8 cellular contexts compared by ENCODE assay signal in genomic region chr12:109115758-109116610, GRCh38. TPM values are rescaled to one million over a fixed set of nuclear protein-coding genes. Genes with fewer than 3 reads are reported as not detected.
DNase-seq lines count a peak whose midpoint lies in the region; ATAC-seq, FAIRE-seq and TF ChIP-seq lines count a peak whose summit lies in the region.
"Had no signal": no experiment of that assay in that cellular context is flagged by ENCODE, and none has a peak within 500 bp of the region (broad histone marks: within the 10 kb centered on the region; RNA-seq: fewer than 3 reads in every experiment).

TSS of gene ACACB (plus strand) at chr12:109116587. CDS start at chr12:109139406, 22,819 bp downstream.

- TF ChIP-seq RAD21 in HepG2 (CRISPR knock-in tag; IDR thresholded peaks at IDR 0.05) = no peak; the same call in 1 of the 2 replicates

- H4K20me1 ChIP-seq in HepG2 (ENCODE audit: insufficient read depth, low read length) = no peaks in the 10 kb centered on the region

- no peak for TF ChIP-seq CTCF in ascending aorta (IDR thresholded peaks at IDR 0.05)
- peak; percentile 14; the same call in 1 of the 2 replicates for TF ChIP-seq CTCF in HepG2 (CRISPR knock-in tag; IDR thresholded peaks at IDR 0.05)

- no peak within 1 kb of the TSS for H3K4me3 Mint-ChIP-seq in immature natural killer cell
- H3K4me3 Mint-ChIP-seq: stimulated activated memory B cell treated with anti-CD40 and anti-IgM and Interleukin-4, amounts not matched to agents 10 μg/mL and 1 μg/mL and 100 μg/mL, for 72 hours had no signal

- no peak within 1 kb of the TSS for H3K4me3 ChIP-seq in ascending aorta
- H3K4me3 ChIP-seq in HepG2 (replicated peaks in 1 of 3; ENCODE audit: insufficient read depth in 1 of 3, low read depth in 2 of 3, low read length in 3 of 3) = peak within 1 kb of the TSS; percentile 52 to 86 (median 65)
- H3K4me3 ChIP-seq in subcutaneous abdominal adipose tissue (ENCODE audit: low read depth in 1 of 5, low read length in 5 of 5) = peak within 1 kb of the TSS in 4 of 5 donors; percentile 23 to 56 (median 34)

- intact Hi-C loops in ascending aorta (cut with DNase I) = no loop called here
- intact Hi-C loops in HepG2 (cut with micrococcal nuclease; ENCODE audit: unreplicated experiment) = loop anchor here (5.0 kb wide), 2 partner anchors 36 to 131 kb away; no protein-coding TSS in a partner anchor

- BruUV-seq in HepG2 (replicated peaks; lab: Mats Ljungman, UMichigan) = TSS peak; percentile 68

- peak within 1 kb of the TSS; percentile 64 for H2AFZ ChIP-seq in HepG2 (ENCODE audit: low read length)

- POLR2A ChIA-PET in HepG2 (lab: Yijun Ruan, JAX) = interaction anchor here (0.9 to 3.2 kb wide), 17 partner anchors 14 to 554 kb away, joined by 3 to 22 read pairs (median 4); partner anchors contain the start of genes ISCU and SSH1

- H3K9me3 Mint-ChIP-seq in immature natural killer cell = no peaks in the 10 kb centered on the region
- H3K9me3 Mint-ChIP-seq: stimulated activated memory B cell treated with anti-CD40 and anti-IgM and Interleukin-4, amounts not matched to agents 10 μg/mL and 1 μg/mL and 100 μg/mL, for 72 hours had no signal

- H3K36me3 ChIP-seq in ascending aorta = no peaks in the 10 kb centered on the region
- H3K36me3 ChIP-seq in HepG2 (replicated peaks in 1 of 2; ENCODE audit: control insufficient read depth in 1 of 2, insufficient read depth in 2 of 2, low read length in 2 of 2) = no peaks in the 10 kb centered on the region; a peak in 1 of 5 replicates
- peaks cover 0 to 2% (median 0%) of the 10 kb centered on the region in 5 donors for H3K36me3 ChIP-seq in subcutaneous abdominal adipose tissue (ENCODE audit: control insufficient read depth in 5 of 5, insufficient read depth in 5 of 5, low read length in 5 of 5)

- H3K9ac ChIP-seq in HepG2 (ENCODE audit: insufficient read depth, low read depth, low read length) (peak within 1 kb of the TSS; percentile 80), subcutaneous abdominal adipose tissue (ENCODE audit: low read length in 5 of 5) (peak within 1 kb of the TSS in 4 of 5 donors; percentile 22 to 89 (median 57))

- FAIRE-seq in HepG2 (lab: Jason Lieb, UNC) = peak; percentile 97

- peak; percentile 84 for ATAC-seq in HepG2
- no peak for ATAC-seq in GM18519 (IDR thresholded peaks at IDR 0.05; ENCODE audit: low FRiP score, unreplicated experiment)
- ATAC-seq: stimulated activated memory B cell treated with anti-CD40 and anti-IgM and Interleukin-4, amounts not matched to agents 10 μg/mL and 1 μg/mL and 100 μg/mL, for 72 hours had no signal

- peaks cover 13% of the 10 kb centered on the region for H3K79me2 ChIP-seq in HepG2 (ENCODE audit: insufficient read depth, low read length)

- no peaks in the 10 kb centered on the region for H3K36me3 Mint-ChIP-seq in immature natural killer cell
- H3K36me3 Mint-ChIP-seq: stimulated activated memory B cell treated with anti-CD40 and anti-IgM and Interleukin-4, amounts not matched to agents 10 μg/mL and 1 μg/mL and 100 μg/mL, for 72 hours had no signal

- DNase-seq in NCI-H1105 treated with DMSO at 0.1 percent for 48 hours (lab: John Stamatoyannopoulos, UW) (peak; percentile 21), ascending aorta (ENCODE audit: low spot score in 2 of 2) (peak; percentile 27 to 77), HepG2 (ENCODE audit: low spot score) (peak; percentile 94), immature natural killer cell (no peak), ACHN (no peak)

- 1% methylated on average over 13 of the region's 14 CpGs for WGBS in HepG2 (ENCODE audit: low lambda C conversion rate)

- H3K9me3 ChIP-seq in ascending aorta = no peaks in the 10 kb centered on the region
- H3K9me3 ChIP-seq in HepG2 (ENCODE audit: low read length) = no peaks in the 10 kb centered on the region
- H3K9me3 ChIP-seq in subcutaneous abdominal adipose tissue (ENCODE audit: control insufficient read depth in 5 of 5, low read length in 5 of 5) = no peaks in the 10 kb centered on the region

- TF ChIP-seq POLR2A in HepG2 (IDR thresholded peaks at IDR 0.05; ENCODE audit: insufficient read depth in 1 of 2, low read depth in 2 of 2, low read length in 2 of 2) = peak; percentile 58 to 88

- TF ChIP-seq EP300 in HepG2 (IDR thresholded peaks at IDR 0.05; ENCODE audit: low read depth in 2 of 2, low read length in 2 of 2) = peak in 1 of 2 experiments; percentile 68; a peak in 2 of 4 replicates
- TF ChIP-seq EP300 in HepG2 (CRISPR knock-in tag; IDR thresholded peaks at IDR 0.05; ENCODE audit: borderline replicate concordance) = no peak; the same call in 1 of the 2 replicates

- H3K27me3 ChIP-seq in ascending aorta = no peaks in the 10 kb centered on the region
- no peaks in the 10 kb centered on the region for H3K27me3 ChIP-seq in HepG2 (ENCODE audit: control insufficient read depth in 1 of 2, insufficient read depth in 2 of 2, low read length in 2 of 2)
- no peaks in the 10 kb centered on the region for H3K27me3 ChIP-seq in subcutaneous abdominal adipose tissue (ENCODE audit: control insufficient read depth in 5 of 5, insufficient read depth in 4 of 5, low read length in 5 of 5)

- no peak within 1 kb of the TSS for H3K27ac Mint-ChIP-seq in immature natural killer cell
- H3K27ac Mint-ChIP-seq: stimulated activated memory B cell treated with anti-CD40 and anti-IgM and Interleukin-4, amounts not matched to agents 10 μg/mL and 1 μg/mL and 100 μg/mL, for 72 hours had no signal

- peaks cover 0 to 2% (median 0%) of the 10 kb centered on the region in 3 donors for H3K27me3 Mint-ChIP-seq in immature natural killer cell (ENCODE audit: low read depth in 3 of 3)
- H3K27me3 Mint-ChIP-seq: stimulated activated memory B cell treated with anti-CD40 and anti-IgM and Interleukin-4, amounts not matched to agents 10 μg/mL and 1 μg/mL and 100 μg/mL, for 72 hours had no signal

- CTCF ChIA-PET in HepG2 (lab: Yijun Ruan, JAX; ENCODE audit: low intra/inter-chr PET ratio, low total read pairs) = no interaction called here

- H3K27ac ChIP-seq in ascending aorta (peak within 1 kb of the TSS in 1 of 2 donors; percentile 64), HepG2 (ENCODE audit: extremely low read length, insufficient read depth, low read length) (peak within 1 kb of the TSS; percentile 97), subcutaneous abdominal adipose tissue (ENCODE audit: low read depth, low read length) (peak within 1 kb of the TSS; percentile 95)

- peak within 1 kb of the TSS; percentile 93 for H3K4me2 ChIP-seq in HepG2 (ENCODE audit: low read depth, low read length)

- in situ Hi-C loops in HepG2 (cut with HindIII; ENCODE audit: extremely low pct_ligation_motif_present, low pct_unique_long_range_greater_than_20kb) = no loop called here
- in situ Hi-C loops in ACHN (cut with HindIII; ENCODE audit: low pct_ligation_motif_present, low pct_unique_long_range_greater_than_20kb, low sequenced_read_pairs) = no loop called here

- H3K4me1 Mint-ChIP-seq in immature natural killer cell = peaks cover 1 to 10% of the 10 kb centered on the region in 2 donors
- H3K4me1 Mint-ChIP-seq: stimulated activated memory B cell treated with anti-CD40 and anti-IgM and Interleukin-4, amounts not matched to agents 10 μg/mL and 1 μg/mL and 100 μg/mL, for 72 hours had no signal

- H3K4me1 ChIP-seq in ascending aorta (peaks cover 2 to 29% of the 10 kb centered on the region in 2 donors), HepG2 (ENCODE audit: insufficient read depth, low read length) (peaks cover 79% of the 10 kb centered on the region), subcutaneous abdominal adipose tissue (ENCODE audit: control insufficient read depth in 5 of 5, insufficient read depth in 5 of 5, low read length in 5 of 5) (peaks cover 28 to 92% (median 86%) of the 10 kb centered on the region in 5 donors)

TF ChIP-seq in HepG2, 621 proteins besides CTCF, POLR2A, EP300 and RAD21 (continues in another document):
- TF ChIP-seq ZNF737 (CRISPR knock-in tag; IDR thresholded peaks at IDR 0.05; ENCODE audit: borderline replicate concordance) = no peak

RNA-seq across cellular contexts. Expression of gene ACACB, which starts in this region (rescaled TPM):
- total RNA-seq in ascending aorta (140 TPM), HepG2 (2016; rRNA removed; fragmentation: Illumina TruSeq; extraction: Trizol) (6.0 and 8.6 TPM in 2 replicates)
- 3.7 and 5.2 TPM in 2 replicates for total RNA-seq in HepG2 (2016; cell fraction: cytosol; rRNA removed; fragmentation: Illumina TruSeq; extraction: Trizol; ENCODE audit: low read depth)
- total RNA-seq in HepG2 (2016; cell fraction: insoluble cytoplasmic fraction; rRNA removed; fragmentation: Illumina TruSeq; extraction: Trizol) = 4.7 and 10.3 TPM in 2 replicates
- 4.2 and 5.9 TPM in 2 replicates for total RNA-seq in HepG2 (2016; cell fraction: membrane; rRNA removed; fragmentation: Illumina TruSeq; extraction: Trizol)
- 14.3 and 17.9 TPM in 2 replicates for total RNA-seq in HepG2 (2016; cell fraction: nucleus; rRNA removed; fragmentation: Illumina TruSeq; extraction: Trizol)
- polyA plus RNA-seq in HepG2 (2011; rRNA removed) (6.2 and 6.4 TPM in 2 replicates), immature natural killer cell (1 to 10 TPM in 2 of 3 donors, not detected in 1; 1.2 to 2.1 TPM)
- polyA plus RNA-seq in HepG2 (2011; cell fraction: cytosol; rRNA removed) = 3.4 and 4.6 TPM in 2 replicates
- 18.8 and 19.2 TPM in 2 replicates for polyA plus RNA-seq in HepG2 (2011; cell fraction: nucleus; rRNA removed)
- 4.3 and 4.9 TPM in 2 replicates for polyA plus RNA-seq in HepG2 (2012)
- polyA plus RNA-seq in HepG2 (2016; cell fraction: cytosol; fragmentation: Illumina TruSeq; extraction: Trizol; ENCODE audit: low read depth) = 0.51 TPM in 2 replicates
- 3.6 and 4.3 TPM in 2 replicates for polyA plus RNA-seq in HepG2 (2016; cell fraction: insoluble cytoplasmic fraction; fragmentation: Illumina TruSeq; extraction: Trizol; ENCODE audit: low read depth)
- 1.0 and 1.2 TPM in 2 replicates for polyA plus RNA-seq in HepG2 (2016; cell fraction: membrane; fragmentation: Illumina TruSeq; extraction: Trizol; ENCODE audit: low read depth)
- polyA plus RNA-seq in HepG2 (2016; cell fraction: nucleus; fragmentation: Illumina TruSeq; extraction: Trizol; ENCODE audit: insufficient read depth, low read depth) = 18.5 and 20.2 TPM in 2 replicates
- polyA minus RNA-seq in HepG2 (2011; rRNA and poly(A)+ RNA removed; ENCODE audit: low replicate concordance) = 24.1 and 29.2 TPM in 2 replicates
- polyA minus RNA-seq in HepG2 (2011; cell fraction: cytosol; rRNA and poly(A)+ RNA removed) = 5.0 and 5.1 TPM in 2 replicates
- polyA minus RNA-seq in HepG2 (2011; cell fraction: nucleus; rRNA and poly(A)+ RNA removed) = 23.6 and 44.9 TPM in 2 replicates

Comparison
In these comparisons a context has a peak if more than half of its experiments do, and no peak if none do; other contexts are left out.
1. DNase-seq: peak in NCI-H1105 treated with DMSO at 0.1 percent for 48 hours (single experiment), ascending aorta (2 of 2) and HepG2 (single experiment); none in immature natural killer cell (0 of 3) and ACHN (single experiment).
2. H3K4me3 ChIP-seq: peak in HepG2 (3 of 3) and subcutaneous abdominal adipose tissue (4 of 5); none in ascending aorta (0 of 2).